Comparison of ENCODE assay signal across 1 cellular context in the genomic region with DNA sequence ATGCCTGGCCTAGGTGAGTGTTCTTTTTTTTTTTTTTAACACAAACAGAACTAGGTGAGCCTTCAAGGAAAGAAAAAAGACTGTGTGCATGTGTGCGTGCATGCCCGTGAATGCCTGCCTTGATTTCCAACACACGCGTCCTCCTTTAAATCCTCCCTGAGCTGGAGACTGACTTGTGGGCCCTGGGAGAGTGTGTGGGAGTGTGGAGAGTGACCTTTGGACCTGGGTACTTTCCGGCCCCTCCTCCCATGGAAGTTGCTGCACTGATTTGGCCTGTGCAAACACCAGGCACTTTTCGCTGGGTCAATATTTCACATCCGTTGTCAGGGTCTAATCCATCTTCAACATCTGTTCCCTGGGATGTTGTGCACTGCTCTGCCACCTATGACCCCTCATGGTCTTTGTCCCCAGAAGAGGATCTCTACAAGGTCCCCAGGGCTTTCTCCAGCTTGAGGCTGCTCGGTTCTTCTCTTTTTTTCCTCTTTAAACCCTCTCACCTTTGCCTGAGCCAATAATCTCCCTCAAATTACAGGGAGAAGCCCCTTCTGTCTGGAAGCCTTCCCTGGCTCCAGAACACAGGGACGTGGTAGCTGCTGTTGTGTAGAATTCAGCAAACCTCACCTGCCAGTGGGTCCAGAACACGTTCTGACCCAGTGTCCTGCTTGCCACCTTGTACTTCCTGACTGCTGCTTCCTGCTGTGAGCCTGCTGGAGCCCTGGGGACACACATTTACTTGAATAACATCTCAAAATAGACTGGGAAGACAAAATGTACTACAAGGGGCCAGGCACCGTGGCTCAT.
TF ChIP-seq lines count a peak whose summit lies in the region.

No MANE protein-coding gene starts in this region.

TF ChIP-seq in A549, 52 proteins besides CTCF, POLR2A, EP300 and RAD21 (continued from another document):
- TF ChIP-seq REST (IDR thresholded peaks at IDR 0.05), result no peak
- TF ChIP-seq ZNF302 (CRISPR knock-in tag; IDR thresholded peaks at IDR 0.05), result peak; percentile 64; the same call in 1 of the 2 replicates
- TF ChIP-seq, protein P1, sequence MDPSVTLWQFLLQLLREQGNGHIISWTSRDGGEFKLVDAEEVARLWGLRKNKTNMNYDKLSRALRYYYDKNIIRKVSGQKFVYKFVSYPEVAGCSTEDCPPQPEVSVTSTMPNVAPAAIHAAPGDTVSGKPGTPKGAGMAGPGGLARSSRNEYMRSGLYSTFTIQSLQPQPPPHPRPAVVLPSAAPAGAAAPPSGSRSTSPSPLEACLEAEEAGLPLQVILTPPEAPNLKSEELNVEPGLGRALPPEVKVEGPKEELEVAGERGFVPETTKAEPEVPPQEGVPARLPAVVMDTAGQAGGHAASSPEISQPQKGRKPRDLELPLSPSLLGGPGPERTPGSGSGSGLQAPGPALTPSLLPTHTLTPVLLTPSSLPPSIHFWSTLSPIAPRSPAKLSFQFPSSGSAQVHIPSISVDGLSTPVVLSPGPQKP (IDR thresholded peaks at IDR 0.05; ENCODE audit: low read depth, low read length), result no peak
- no peak for TF ChIP-seq CHD4 (IDR thresholded peaks at IDR 0.05; ENCODE audit: borderline replicate concordance)
- no peak for TF ChIP-seq FOSL2 (IDR thresholded peaks at IDR 0.05)
- peak; percentile 52 for TF ChIP-seq FOSL2 (CRISPR knock-in tag; IDR thresholded peaks at IDR 0.05)
- no peak for TF ChIP-seq MAZ (IDR thresholded peaks at IDR 0.05; ENCODE audit: borderline replicate concordance, low read depth, low read length)
- TF ChIP-seq ZSCAN20 (CRISPR knock-in tag; IDR thresholded peaks at IDR 0.05), result no peak
- no peak for TF ChIP-seq RFX5 (IDR thresholded peaks at IDR 0.05)
- no peak for TF ChIP-seq SMC3 (IDR thresholded peaks at IDR 0.05)
- no peak for TF ChIP-seq EHMT2 (IDR thresholded peaks at IDR 0.05; ENCODE audit: low read depth)
- peak; percentile 48; the same call in 1 of the 2 replicates for TF ChIP-seq FOSB (CRISPR knock-in tag; IDR thresholded peaks at IDR 0.05)
- TF ChIP-seq, protein P2, sequence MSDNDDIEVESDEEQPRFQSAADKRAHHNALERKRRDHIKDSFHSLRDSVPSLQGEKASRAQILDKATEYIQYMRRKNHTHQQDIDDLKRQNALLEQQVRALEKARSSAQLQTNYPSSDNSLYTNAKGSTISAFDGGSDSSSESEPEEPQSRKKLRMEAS (IDR thresholded peaks at IDR 0.05), result peak; percentile 83
- no peak for TF ChIP-seq HEYL (CRISPR knock-in tag; IDR thresholded peaks at IDR 0.05)
- TF ChIP-seq GATA3 (IDR thresholded peaks at IDR 0.05; ENCODE audit: borderline replicate concordance), result peak; percentile 80
- TF ChIP-seq JUN (IDR thresholded peaks at IDR 0.05), result peak; percentile 74 to 79; a peak in 4 of 5 replicates
- TF ChIP-seq BHLHE40 (IDR thresholded peaks at IDR 0.05; ENCODE audit: low read depth, low read length), result no peak
- TF ChIP-seq HDAC2 (IDR thresholded peaks at IDR 0.05), result no peak
- no peak for TF ChIP-seq CBX8 (IDR thresholded peaks at IDR 0.05)
- TF ChIP-seq NR3C1 (IDR thresholded peaks at IDR 0.05), result no peak
- TF ChIP-seq MYC (IDR thresholded peaks at IDR 0.05; ENCODE audit: borderline replicate concordance, low read length), result peak; percentile 35; the same call in 1 of the 2 replicates
- no peak for TF ChIP-seq TP53 (CRISPR knock-in tag; IDR thresholded peaks at IDR 0.05)
- TF ChIP-seq ATOH8 (CRISPR knock-in tag; IDR thresholded peaks at IDR 0.05; ENCODE audit: low read depth), result peak; percentile 65
- peak in 1 of 2 experiments; percentile 74; a peak in 1 of 4 replicates for TF ChIP-seq CEBPB (IDR thresholded peaks at IDR 0.05)
- no peak for TF ChIP-seq SREBF2 (IDR thresholded peaks at IDR 0.05)
- TF ChIP-seq HES2 (IDR thresholded peaks at IDR 0.05), result no peak
- TF ChIP-seq NFE2L2 (conservative IDR thresholded peaks at IDR 0.05; ENCODE audit: low read length), result no peak
- no peak for TF ChIP-seq KDM5A (IDR thresholded peaks at IDR 0.05)
- TF ChIP-seq EHF (CRISPR knock-in tag; IDR thresholded peaks at IDR 0.05), result peak; percentile 56; the same call in 1 of the 2 replicates
- peak; percentile 35 for TF ChIP-seq MAFK (IDR thresholded peaks at IDR 0.05; ENCODE audit: partially characterized antibody)
- TF ChIP-seq HOXA7 (CRISPR knock-in tag; IDR thresholded peaks at IDR 0.05), result 0 out of 2 replicates have a peak, but pooled peaks have one; percentile 34
- peak; percentile 77; the same call in 1 of the 2 replicates for TF ChIP-seq ESRRA (IDR thresholded peaks at IDR 0.05; ENCODE audit: borderline replicate concordance, low read length)
- no peak for TF ChIP-seq HMGXB4 (CRISPR knock-in tag; IDR thresholded peaks at IDR 0.05; ENCODE audit: borderline replicate concordance)
- TF ChIP-seq, protein P3, sequence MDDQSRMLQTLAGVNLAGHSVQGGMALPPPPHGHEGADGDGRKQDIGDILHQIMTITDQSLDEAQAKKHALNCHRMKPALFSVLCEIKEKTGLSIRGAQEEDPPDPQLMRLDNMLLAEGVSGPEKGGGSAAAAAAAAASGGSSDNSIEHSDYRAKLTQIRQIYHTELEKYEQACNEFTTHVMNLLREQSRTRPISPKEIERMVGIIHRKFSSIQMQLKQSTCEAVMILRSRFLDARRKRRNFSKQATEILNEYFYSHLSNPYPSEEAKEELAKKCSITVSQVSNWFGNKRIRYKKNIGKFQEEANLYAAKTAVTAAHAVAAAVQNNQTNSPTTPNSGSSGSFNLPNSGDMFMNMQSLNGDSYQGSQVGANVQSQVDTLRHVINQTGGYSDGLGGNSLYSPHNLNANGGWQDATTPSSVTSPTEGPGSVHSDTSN (IDR thresholded peaks at IDR 0.05), result peak; percentile 66; the same call in 1 of the 2 replicates
- no peak for TF ChIP-seq NPAS2 (CRISPR knock-in tag; IDR thresholded peaks at IDR 0.05; ENCODE audit: borderline replicate concordance)
- TF ChIP-seq RCOR1 (IDR thresholded peaks at IDR 0.05; ENCODE audit: low read depth, low read length), result no peak
- peak; percentile 47; the same call in 1 of the 2 replicates for TF ChIP-seq HOXB13 (CRISPR knock-in tag; IDR thresholded peaks at IDR 0.05; ENCODE audit: low read depth)
- no peak for TF ChIP-seq ZFP36 (IDR thresholded peaks at IDR 0.05; ENCODE audit: borderline replicate concordance, partially characterized antibody)
- no peak for TF ChIP-seq FOXS1 (CRISPR knock-in tag; IDR thresholded peaks at IDR 0.05)
- no peak for TF ChIP-seq TFCP2L1 (CRISPR knock-in tag; IDR thresholded peaks at IDR 0.05)
- no peak for TF ChIP-seq JUNB (IDR thresholded peaks at IDR 0.05)
- no peak for TF ChIP-seq CBX2 (IDR thresholded peaks at IDR 0.05; ENCODE audit: borderline replicate concordance, low read depth)
- TF ChIP-seq HOXB5 (CRISPR knock-in tag; IDR thresholded peaks at IDR 0.05), result peak; percentile 96
- TF ChIP-seq PHF8 (IDR thresholded peaks at IDR 0.05; ENCODE audit: borderline replicate concordance, low read depth), result no peak
- no peak for TF ChIP-seq RARB (CRISPR knock-in tag; IDR thresholded peaks at IDR 0.05)
- TF ChIP-seq KDM1A (IDR thresholded peaks at IDR 0.05; ENCODE audit: low read depth), result no peak
- TF ChIP-seq CHD2 (IDR thresholded peaks at IDR 0.05; ENCODE audit: low read length, partially characterized antibody), result no peak
- no peak for TF ChIP-seq RNF2 (IDR thresholded peaks at IDR 0.05; ENCODE audit: borderline replicate concordance, low read depth)
- no peak; the same call in none of the 2 replicates for TF ChIP-seq E2F6 (IDR thresholded peaks at IDR 0.05; ENCODE audit: borderline replicate concordance, low read depth)
- TF ChIP-seq ZC3H11A (IDR thresholded peaks at IDR 0.05), result no peak
